In genomic region chr16:30903596-30903995, GRCh38 we compare ENCODE assay signal across 8 cellular contexts. TPM values are rescaled to one million over a fixed set of nuclear protein-coding genes. Genes with fewer than 3 reads are reported as not detected.
DNase-seq lines count a peak whose midpoint lies in the region; ATAC-seq and TF ChIP-seq lines count a peak whose summit lies in the region.

No MANE protein-coding gene starts in this region.

- peaks cover 15% of the 10 kb centered on the region for H3K4me1 Mint-ChIP-seq in osteocyte (ENCODE audit: unreplicated experiment)
- H3K4me1 Mint-ChIP-seq in neural progenitor cell = peaks cover 15% of the 10 kb centered on the region

- TF ChIP-seq CTCF in Peyer's patch (IDR thresholded peaks at IDR 0.05) = no peak
- TF ChIP-seq CTCF in osteocyte (IDR thresholded peaks at IDR 0.05) = no peak
- no peak for TF ChIP-seq CTCF in neural progenitor cell (IDR thresholded peaks at IDR 0.05)

- H4K20me1 ChIP-seq in neural progenitor cell (ENCODE audit: low read depth) = no peaks in the 10 kb centered on the region

- H3F3A ChIP-seq in neural progenitor cell (ENCODE audit: low read depth) = peaks cover 41% of the 10 kb centered on the region

- H3K4me2 ChIP-seq in neural progenitor cell = no peak overlapping the region

- no peaks in the 10 kb centered on the region for H3K9me3 ChIP-seq in Peyer's patch
- H3K9me3 ChIP-seq in neural progenitor cell (ENCODE audit: low read depth) = no peaks in the 10 kb centered on the region

- no peaks in the 10 kb centered on the region for H3K9me3 Mint-ChIP-seq in osteocyte (ENCODE audit: unreplicated experiment)
- no peaks in the 10 kb centered on the region for H3K9me3 Mint-ChIP-seq in neural progenitor cell

- no peaks in the 10 kb centered on the region for H3K36me3 ChIP-seq in Peyer's patch
- no peaks in the 10 kb centered on the region for H3K36me3 ChIP-seq in neural progenitor cell

- no peak overlapping the region for H3K9ac ChIP-seq in neural progenitor cell

- in situ Hi-C loops in G401 (cut with HindIII; ENCODE audit: low sequenced_read_pairs) = loop anchor here (10.0 kb wide), 1 partner anchor 149 kb away; no protein-coding TSS in a partner anchor

- no peak overlapping the region for H3K4me3 ChIP-seq in Peyer's patch
- H3K4me3 ChIP-seq in neural progenitor cell = no peak overlapping the region

- TF ChIP-seq POLR2A in Peyer's patch (IDR thresholded peaks at IDR 0.05) = no peak

- peak overlapping the region; percentile 70 to 90 (median 85) for H3K27ac ChIP-seq in Peyer's patch
- H3K27ac ChIP-seq in epithelial cell of prostate = peak overlapping the region; percentile 26
- H3K27ac ChIP-seq in neural progenitor cell = no peak overlapping the region

- H3K36me3 Mint-ChIP-seq in osteocyte (ENCODE audit: unreplicated experiment) (no peaks in the 10 kb centered on the region), neural progenitor cell (no peaks in the 10 kb centered on the region)

- no peak for ATAC-seq in activated CD4-positive, CD25-positive, alpha-beta regulatory T cell treated with anti-CD3 and anti-CD28 coated beads, Interleukin-2, amount 50 U/mL, for 24 hours
- no peak for ATAC-seq in GM21723 (IDR thresholded peaks at IDR 0.05; ENCODE audit: unreplicated experiment)

- no peaks in the 10 kb centered on the region for H3K27me3 ChIP-seq in Peyer's patch
- peaks cover 13% of the 10 kb centered on the region for H3K27me3 ChIP-seq in neural progenitor cell

- H3K4me3 Mint-ChIP-seq in osteocyte (ENCODE audit: unreplicated experiment) (no peak overlapping the region), neural progenitor cell (no peak overlapping the region)

- H3K79me2 ChIP-seq in neural progenitor cell (ENCODE audit: low read depth) = no peaks in the 10 kb centered on the region

- H3K4me1 ChIP-seq in Peyer's patch (peaks cover 0 to 31% (median 0%) of the 10 kb centered on the region in 4 donors), neural progenitor cell (no peaks in the 10 kb centered on the region)

- peak; percentile 54 for DNase-seq in ELR (ENCODE audit: low read depth)
- peak in 1 of 3 donors; percentile 47 for DNase-seq in Peyer's patch
- DNase-seq in epithelial cell of prostate (ENCODE audit: low read depth, low spot score) = no peak
- DNase-seq in osteocyte (ENCODE audit: extremely low spot score, unreplicated experiment) = no peak
- DNase-seq in neural progenitor cell (ENCODE audit: low spot score) = no peak
- DNase-seq in G401 (ENCODE audit: low spot score) = no peak

- no peaks in the 10 kb centered on the region for H3K27me3 Mint-ChIP-seq in osteocyte (ENCODE audit: unreplicated experiment)
- H3K27me3 Mint-ChIP-seq in neural progenitor cell (ENCODE audit: insufficient read depth, low read depth) = peaks cover 8% of the 10 kb centered on the region

- H2AFZ ChIP-seq in neural progenitor cell (replicated peaks) = no peak overlapping the region

- H3K27ac Mint-ChIP-seq in osteocyte (ENCODE audit: unreplicated experiment) (peak overlapping the region; percentile 63), neural progenitor cell (no peak overlapping the region)

RNA-seq across cellular contexts. Expression of gene CTF1, which starts 7.2 kb away (rescaled TPM):
- 1 to 10 TPM in 1 of 4 donors, not detected in 3; 1.2 TPM for total RNA-seq in Peyer's patch
- 5.1 and 6.0 TPM in 2 replicates for total RNA-seq in osteocyte
- 0.39 and 1.5 TPM in 2 replicates for total RNA-seq in neural progenitor cell (ENCODE audit: low replicate concordance)
- total RNA-seq in G401 (2014; rRNA removed; shearing (Covaris generic)) = 2.1 and 2.4 TPM in 2 replicates

RNA-seq across cellular contexts. Expression of gene BCL7C, which starts 9.7 kb away (rescaled TPM):
- 10 to 100 TPM; 12.1 to 23.9 (median 17.8) TPM for total RNA-seq in Peyer's patch
- 37.6 and 38.1 TPM in 2 replicates for total RNA-seq in osteocyte
- 18.3 and 32.1 TPM in 2 replicates for total RNA-seq in neural progenitor cell (ENCODE audit: low replicate concordance)
- 58.1 and 89.3 TPM in 2 replicates for total RNA-seq in G401 (2014; rRNA removed; shearing (Covaris generic))

RNA-seq across cellular contexts. Expression of gene FBXL19, which starts 19.8 kb away (rescaled TPM):
- total RNA-seq in Peyer's patch (10 to 100 TPM; 25.0 to 51.2 (median 47.9) TPM), osteocyte (23.1 and 24.3 TPM in 2 replicates), neural progenitor cell (ENCODE audit: low replicate concordance) (9.2 and 76.7 TPM in 2 replicates)
- 67.1 and 85.6 TPM in 2 replicates for total RNA-seq in G401 (2014; rRNA removed; shearing (Covaris generic))

RNA-seq across cellular contexts. Expression of gene ORAI3, which starts 45.3 kb away (rescaled TPM):
- total RNA-seq in Peyer's patch (10 to 100 TPM; 10.7 to 25.0 (median 20.3) TPM), osteocyte (25.2 and 30.0 TPM in 2 replicates), neural progenitor cell (ENCODE audit: low replicate concordance) (10.2 and 20.1 TPM in 2 replicates)
- 57.6 and 62.8 TPM in 2 replicates for total RNA-seq in G401 (2014; rRNA removed; shearing (Covaris generic))

RNA-seq across cellular contexts. Expression of gene SETD1A, which starts 54.0 kb away (rescaled TPM):
- total RNA-seq in Peyer's patch (10 to 100 TPM in 3 of 4 donors, 1 to 10 TPM in 1; 10.0 to 22.0 (median 16.5) TPM), osteocyte (20.1 and 22.6 TPM in 2 replicates), neural progenitor cell (ENCODE audit: low replicate concordance) (3.2 and 5.8 TPM in 2 replicates)
- 0.51 and 1.1 TPM in 2 replicates for total RNA-seq in G401 (2014; rRNA removed; shearing (Covaris generic))
